13 cellular contexts compared by ENCODE assay signal in genomic region chr1:116733466-116734108, GRCh38.
"Had no signal": no experiment of that assay in that cellular context is flagged by ENCODE, and none has a peak within 500 bp of the region (broad histone marks: within the 10 kb centered on the region; RNA-seq: fewer than 3 reads in every experiment).

No MANE protein-coding gene starts in this region.

- H3K9me3 ChIP-seq: colonic mucosa, esophagus muscularis mucosa, right atrium auricular region, suprapubic skin had no signal

- H3K4me3 ChIP-seq: colonic mucosa, esophagus muscularis mucosa, right atrium auricular region, skin epidermis, suprapubic skin had no signal

- H3K27me3 ChIP-seq: colonic mucosa, esophagus muscularis mucosa, right atrium auricular region, suprapubic skin had no signal

- ATAC-seq: activated naive CD4-positive, alpha-beta T cell treated with anti-CD3 and anti-CD28 coated beads, Interleukin-2, amount 50 U/mL, for 72 hours; activated T-cell treated with anti-CD3 and anti-CD28 coated beads, Interleukin-2, amount 50 U/mL, for 4 hours; natural killer cell treated with Interleukin-12 subunit alpha and Interleukin-12 subunit beta and Interleukin-15 and Interleukin-18, amount 100 ng/mL, for 72 hours had no signal

- DNase-seq: activated CD4-positive, alpha-beta T cell treated with anti-CD3 and anti-CD28 coated beads, Interleukin-2, amount 10 ng/mL, durations not matched to agents 7 days and 5 days; activated gamma-delta T cell; activated T-cell treated with anti-CD3 and anti-CD28 coated beads, Interleukin-2, amount 50 U/mL, for 4 hours; colonic mucosa; mesenchymal stem cell; stimulated activated CD4-positive, alpha-beta T cell treated with anti-CD3 and anti-CD28 coated beads, Interleukin-4, amount 100 ng/mL, for 24 hours; stimulated activated naive CD4-positive, alpha-beta T cell treated with Interleukin-2 at 50 U/mL for 16 hours had no signal

- H3K27ac ChIP-seq: colonic mucosa, esophagus muscularis mucosa, right atrium auricular region, suprapubic skin had no signal

- H3K36me3 ChIP-seq: colonic mucosa, esophagus muscularis mucosa, right atrium auricular region, suprapubic skin had no signal
